Comparison of ENCODE assay signal across 8 cellular contexts in the genomic region with DNA sequence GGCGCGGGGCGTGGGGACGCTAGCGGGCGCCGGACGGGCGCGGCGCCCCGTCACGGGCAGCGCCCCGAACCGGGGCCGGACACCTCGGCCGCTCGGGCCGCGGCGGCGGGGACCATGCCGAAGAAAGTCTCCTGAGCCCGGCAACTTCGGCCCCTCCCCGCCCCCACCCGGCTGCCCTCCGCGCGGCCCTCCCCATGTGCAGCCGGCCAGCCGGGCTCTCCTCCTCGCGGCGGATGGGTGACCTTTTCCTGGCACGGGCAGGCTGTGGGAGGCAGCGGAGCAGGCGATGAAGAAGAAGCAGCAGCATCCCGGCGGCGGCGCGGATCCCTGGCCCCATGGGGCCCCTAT. TPM values are rescaled to one million over a fixed set of nuclear protein-coding genes. Genes with fewer than 3 reads are reported as not detected.
DNase-seq lines count a peak whose midpoint lies in the region; ATAC-seq and TF ChIP-seq lines count a peak whose summit lies in the region.

No MANE protein-coding gene starts in this region.

- H3F3A ChIP-seq in neural cell (ENCODE audit: insufficient read depth, low read length, poor library complexity, severe bottlenecking) = no peaks in the 10 kb centered on the region

- TF ChIP-seq CTCF in neural cell (IDR thresholded peaks at IDR 0.05; ENCODE audit: poor library complexity, severe bottlenecking) = no peak

- ATAC-seq in HG03139 (IDR thresholded peaks at IDR 0.05; ENCODE audit: unreplicated experiment) (peak; percentile 19), HG02571 (IDR thresholded peaks at IDR 0.05; ENCODE audit: unreplicated experiment) (no peak)

- no peak for TF ChIP-seq EP300 in neural cell (conservative IDR thresholded peaks at IDR 0.05; ENCODE audit: poor library complexity, severe bottlenecking)

- H3K9me2 ChIP-seq in neural cell (ENCODE audit: insufficient read depth, low read length) = no peaks in the 10 kb centered on the region

- no peaks in the 10 kb centered on the region for H3K79me2 ChIP-seq in neural cell (replicated peaks; ENCODE audit: insufficient read depth, low read length)

- peak overlapping the region; percentile 56 for H3K9ac ChIP-seq in neural cell (ENCODE audit: low read length)

- H3K36me3 ChIP-seq in neural cell (ENCODE audit: insufficient read depth, low read length) = no peaks in the 10 kb centered on the region

- peak overlapping the region; percentile 87 for H3K4me3 ChIP-seq in neural cell (ENCODE audit: low read length)

- no peak overlapping the region for H3K4me2 ChIP-seq in neural cell (ENCODE audit: low read length)

- no peak overlapping the region for H3K27ac ChIP-seq in neural cell (ENCODE audit: low read length)

- H2AFZ ChIP-seq in neural cell (ENCODE audit: low read depth, low read length) = no peak overlapping the region

- no peaks in the 10 kb centered on the region for H4K20me1 ChIP-seq in neural cell (ENCODE audit: insufficient read depth)

- peak; percentile 82 for DNase-seq in DMS 273 (lab: John Stamatoyannopoulos, UW; ENCODE audit: unreplicated experiment)
- no peak for DNase-seq in DMS 273 treated with DMSO at 0.1 percent for 48 hours (lab: John Stamatoyannopoulos, UW)
- DNase-seq in activated CD8-positive, alpha-beta memory T cell treated with anti-CD3 and anti-CD28 coated beads, Interleukin-2, amount 50 U/mL, for 4 hours = peak; percentile 35
- DNase-seq in foreskin melanocyte = peak; percentile 59
- no peak for DNase-seq in cerebellar nuclear complex (lab: John Stamatoyannopoulos, UW)

- H3K27me3 ChIP-seq in neural cell (ENCODE audit: insufficient read depth, low read depth, low read length) = peaks cover 31% of the 10 kb centered on the region

- no peaks in the 10 kb centered on the region for H3K9me3 ChIP-seq in neural cell (ENCODE audit: low read length)

- TF ChIP-seq RAD21 in neural cell (conservative IDR thresholded peaks at IDR 0.05) = no peak

TF ChIP-seq in neural cell, 6 proteins besides CTCF, POLR2A, EP300 and RAD21:
- no peak for TF ChIP-seq POLR2AphosphoS5 (IDR thresholded peaks at IDR 0.05)
- no peak for TF ChIP-seq TAF1 (IDR thresholded peaks at IDR 0.05; ENCODE audit: low read depth)
- TF ChIP-seq, protein P1, sequence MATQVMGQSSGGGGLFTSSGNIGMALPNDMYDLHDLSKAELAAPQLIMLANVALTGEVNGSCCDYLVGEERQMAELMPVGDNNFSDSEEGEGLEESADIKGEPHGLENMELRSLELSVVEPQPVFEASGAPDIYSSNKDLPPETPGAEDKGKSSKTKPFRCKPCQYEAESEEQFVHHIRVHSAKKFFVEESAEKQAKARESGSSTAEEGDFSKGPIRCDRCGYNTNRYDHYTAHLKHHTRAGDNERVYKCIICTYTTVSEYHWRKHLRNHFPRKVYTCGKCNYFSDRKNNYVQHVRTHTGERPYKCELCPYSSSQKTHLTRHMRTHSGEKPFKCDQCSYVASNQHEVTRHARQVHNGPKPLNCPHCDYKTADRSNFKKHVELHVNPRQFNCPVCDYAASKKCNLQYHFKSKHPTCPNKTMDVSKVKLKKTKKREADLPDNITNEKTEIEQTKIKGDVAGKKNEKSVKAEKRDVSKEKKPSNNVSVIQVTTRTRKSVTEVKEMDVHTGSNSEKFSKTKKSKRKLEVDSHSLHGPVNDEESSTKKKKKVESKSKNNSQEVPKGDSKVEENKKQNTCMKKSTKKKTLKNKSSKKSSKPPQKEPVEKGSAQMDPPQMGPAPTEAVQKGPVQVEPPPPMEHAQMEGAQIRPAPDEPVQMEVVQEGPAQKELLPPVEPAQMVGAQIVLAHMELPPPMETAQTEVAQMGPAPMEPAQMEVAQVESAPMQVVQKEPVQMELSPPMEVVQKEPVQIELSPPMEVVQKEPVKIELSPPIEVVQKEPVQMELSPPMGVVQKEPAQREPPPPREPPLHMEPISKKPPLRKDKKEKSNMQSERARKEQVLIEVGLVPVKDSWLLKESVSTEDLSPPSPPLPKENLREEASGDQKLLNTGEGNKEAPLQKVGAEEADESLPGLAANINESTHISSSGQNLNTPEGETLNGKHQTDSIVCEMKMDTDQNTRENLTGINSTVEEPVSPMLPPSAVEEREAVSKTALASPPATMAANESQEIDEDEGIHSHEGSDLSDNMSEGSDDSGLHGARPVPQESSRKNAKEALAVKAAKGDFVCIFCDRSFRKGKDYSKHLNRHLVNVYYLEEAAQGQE (IDR thresholded peaks at IDR 0.05; ENCODE audit: borderline replicate concordance) = no peak
- TF ChIP-seq MXI1 (conservative IDR thresholded peaks at IDR 0.05; ENCODE audit: poor library complexity, severe bottlenecking) = no peak
- TF ChIP-seq SMC3 (conservative IDR thresholded peaks at IDR 0.05; ENCODE audit: poor library complexity) = no peak
- no peak for TF ChIP-seq EZH2 (IDR thresholded peaks at IDR 0.05; ENCODE audit: borderline replicate concordance, insufficient read depth, low read length, poor library complexity, severe bottlenecking)

RNA-seq across cellular contexts. Expression of a gene that starts 0.3 kb away (rescaled TPM):
- 6.3 and 7.5 TPM in 2 replicates for polyA plus RNA-seq in neural cell
- 7.1 and 8.5 TPM in 2 replicates for polyA minus RNA-seq in neural cell

Comparison
In these comparisons a context has a peak if more than half of its experiments do, and no peak if none do; other contexts are left out.
1. DNase-seq: peak in DMS 273 (single experiment), activated CD8-positive, alpha-beta memory T cell treated with anti-CD3 and anti-CD28 coated beads, Interleukin-2, amount 50 U/mL, for 4 hours (single experiment) and foreskin melanocyte (single experiment); none in DMS 273 treated with DMSO at 0.1 percent for 48 hours (single experiment) and cerebellar nuclear complex (0 of 2).